Comparison of ENCODE assay signal across 8 cellular contexts in the genomic region with DNA sequence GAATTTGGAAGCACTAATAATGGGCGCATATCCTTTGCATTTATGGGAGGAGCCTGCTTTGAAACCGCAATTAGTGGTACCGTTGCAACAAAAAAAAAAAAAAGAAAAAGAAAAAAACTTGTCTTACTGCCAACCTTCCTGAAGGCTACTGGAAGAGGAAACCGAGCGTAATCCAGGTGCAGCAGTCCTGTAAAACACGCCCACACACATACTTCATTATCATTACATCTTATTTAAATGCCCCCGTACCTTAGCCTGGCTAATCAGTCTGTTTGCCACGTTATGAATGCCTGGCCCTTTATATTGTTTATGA. TPM values are rescaled to one million over a fixed set of nuclear protein-coding genes. Genes with fewer than 3 reads are reported as not detected.
A peak's percentile ranks its signal among the peaks of the same experiment; 100 is the strongest.
DNase-seq lines count a peak whose midpoint lies in the region; ATAC-seq, FAIRE-seq and TF ChIP-seq lines count a peak whose summit lies in the region.

No MANE protein-coding gene starts in this region.

- H3K9me3 ChIP-seq in CD8-positive, alpha-beta memory T cell (ENCODE audit: low read length) = no peaks in the 10 kb centered on the region
- H3K9me3 ChIP-seq in mesodermal cell (ENCODE audit: control insufficient read depth, low read length) = no peaks in the 10 kb centered on the region

- no peaks in the 10 kb centered on the region for H3K9me3 Mint-ChIP-seq in CD8-positive, alpha-beta memory T cell
- peaks cover 33% of the 10 kb centered on the region for H3K9me3 Mint-ChIP-seq in HFFc6

- CTCF ChIA-PET in CD8-positive, alpha-beta memory T cell (lab: Charles Lee) = interaction anchor here (1.1 kb wide), 1 partner anchor 131 kb away, joined by 3 read pairs; no protein-coding TSS in a partner anchor

- POLR2A ChIA-PET in CD8-positive, alpha-beta memory T cell (lab: Charles Lee) = no interaction called here

- H3K27ac Mint-ChIP-seq in CD8-positive, alpha-beta memory T cell = peak overlapping the region; percentile 79 to 97 (median 92)
- peak overlapping the region; percentile 92 for H3K27ac Mint-ChIP-seq in HFFc6

- peak overlapping the region; percentile 94 for H3K4me3 ChIP-seq in CD8-positive, alpha-beta memory T cell (ENCODE audit: low read length)
- H3K4me3 ChIP-seq in bronchial epithelial cell (ENCODE audit: low read depth, low read length) = no peak overlapping the region
- peak overlapping the region; percentile 88 for H3K4me3 ChIP-seq in mesodermal cell (ENCODE audit: extremely low read depth, insufficient read depth, low read length, poor library complexity, severe bottlenecking)

- peaks cover 46 to 49% (median 48%) of the 10 kb centered on the region in 3 donors for H3K4me1 Mint-ChIP-seq in CD8-positive, alpha-beta memory T cell
- peaks cover 77% of the 10 kb centered on the region for H3K4me1 Mint-ChIP-seq in HFFc6 (ENCODE audit: low read depth)

- no peak for ATAC-seq in HG03039 (IDR thresholded peaks at IDR 0.05; ENCODE audit: unreplicated experiment)

- peaks cover 4 to 29% (median 5%) of the 10 kb centered on the region in 3 donors for H3K36me3 Mint-ChIP-seq in CD8-positive, alpha-beta memory T cell
- H3K36me3 Mint-ChIP-seq in HFFc6 (ENCODE audit: low read depth) = peaks cover 38% of the 10 kb centered on the region

- H3K36me3 ChIP-seq in CD8-positive, alpha-beta memory T cell (ENCODE audit: insufficient read depth, low read length) = no peaks in the 10 kb centered on the region
- H3K36me3 ChIP-seq in bronchial epithelial cell (ENCODE audit: control insufficient read depth, insufficient read depth, low read length) = peaks cover 6% of the 10 kb centered on the region
- H3K36me3 ChIP-seq in mesodermal cell (ENCODE audit: control insufficient read depth, insufficient read depth, low read length) = peaks cover 34% of the 10 kb centered on the region

- H3K27ac ChIP-seq in CD8-positive, alpha-beta memory T cell (ENCODE audit: low read depth, low read length) = no peak overlapping the region
- H3K27ac ChIP-seq in mesodermal cell (ENCODE audit: low read depth, low read length, severe bottlenecking) = no peak overlapping the region

- peaks cover 43% of the 10 kb centered on the region for H3K4me1 ChIP-seq in CD8-positive, alpha-beta memory T cell (ENCODE audit: insufficient read depth, low read length)
- H3K4me1 ChIP-seq in mesodermal cell (ENCODE audit: control insufficient read depth, insufficient read depth, low read length, poor library complexity, severe bottlenecking) = peaks cover 19% of the 10 kb centered on the region

- no peaks in the 10 kb centered on the region for H3K27me3 ChIP-seq in CD8-positive, alpha-beta memory T cell (ENCODE audit: insufficient read depth, low read length, poor library complexity, severe bottlenecking)
- H3K27me3 ChIP-seq in bronchial epithelial cell (ENCODE audit: control insufficient read depth, insufficient read depth, low read length) = no peaks in the 10 kb centered on the region

- DNase-seq in CD8-positive, alpha-beta memory T cell = peak in 1 of 5 donors; percentile 17
- no peak for DNase-seq in HFFc6
- peak; percentile 77 for DNase-seq in NCI-H345 treated with DMSO at 0.1 percent for 48 hours (lab: John Stamatoyannopoulos, UW; ENCODE audit: unreplicated experiment)
- DNase-seq in bronchial epithelial cell (ENCODE audit: low read depth) = peak; percentile 97
- no peak for DNase-seq in T-helper 9 cell
- DNase-seq in activated gamma-delta T cell treated with Interleukin-2 at 50 U/mL for 16 hours = no peak

- WGBS in mesodermal cell (ENCODE audit: insufficient coverage in 2 of 2), 2 experiments = 0 to 18% methylated on average over 5 to 6 of the region's 8 CpGs

- peaks cover 0 to 4% of the 10 kb centered on the region in 2 donors for H3K27me3 Mint-ChIP-seq in CD8-positive, alpha-beta memory T cell
- H3K27me3 Mint-ChIP-seq in HFFc6 (ENCODE audit: insufficient read depth) = peaks cover 2% of the 10 kb centered on the region

- TF ChIP-seq CTCF in HFFc6 (IDR thresholded peaks at IDR 0.05) = no peak
- no peak for TF ChIP-seq CTCF in bronchial epithelial cell (IDR thresholded peaks at IDR 0.05; ENCODE audit: insufficient read depth, low read length, severe bottlenecking)

- peak overlapping the region; percentile 95 to 100 (median 99) for H3K4me3 Mint-ChIP-seq in CD8-positive, alpha-beta memory T cell
- H3K4me3 Mint-ChIP-seq in HFFc6 = peak overlapping the region; percentile 92

- FAIRE-seq in bronchial epithelial cell (lab: Jason Lieb, UNC) = no peak

RNA-seq across cellular contexts. Expression of gene ZNF281, which starts 0.7 kb away (rescaled TPM):
- 10 to 100 TPM; 19.1 to 19.5 TPM for total RNA-seq in CD8-positive, alpha-beta memory T cell
- 32.1 TPM for polyA plus RNA-seq in CD8-positive, alpha-beta memory T cell
- total RNA-seq in HFFc6 (2021; fragmentation: NEBNext Ultra II Directional; extraction: Animal tissue kit (Norgen Biotek cat#: 25700)) = 10 to 100 TPM; 37.2 to 50.7 (median 43.9) TPM
- 16.6 and 18.4 TPM in 2 replicates for total RNA-seq in bronchial epithelial cell
- 27.1 TPM for polyA plus RNA-seq in mesodermal cell (2013, experiment 1 of 2)
- polyA plus RNA-seq in mesodermal cell (2013, experiment 2 of 2) = 28.1 TPM

Comparison
In these comparisons a context has a peak if more than half of its experiments do, and no peak if none do; other contexts are left out.
1. DNase-seq: peak in NCI-H345 treated with DMSO at 0.1 percent for 48 hours (single experiment) and bronchial epithelial cell (single experiment); none in HFFc6 (single experiment), T-helper 9 cell (single experiment) and activated gamma-delta T cell treated with Interleukin-2 at 50 U/mL for 16 hours (single experiment).